8 cellular contexts compared by ENCODE assay signal in genomic region chr1:110210604-110211502, GRCh38. TPM values are rescaled to one million over a fixed set of nuclear protein-coding genes. Genes with fewer than 3 reads are reported as not detected.
DNase-seq lines count a peak whose midpoint lies in the region; ATAC-seq and TF ChIP-seq lines count a peak whose summit lies in the region.

No MANE protein-coding gene starts in this region.

- peak overlapping the region; percentile 25 for H2AFZ ChIP-seq in trophoblast cell (ENCODE audit: insufficient read depth, low read length, poor library complexity)

- H3K36me3 ChIP-seq in trophoblast cell (ENCODE audit: control insufficient read depth in 1 of 2, insufficient read depth in 2 of 2, low read length in 2 of 2): no peaks in the 10 kb centered on the region

- no peak overlapping the region for H3K14ac ChIP-seq in trophoblast cell (ENCODE audit: low read length)

- POLR2A ChIA-PET in AG04449 (lab: Yijun Ruan, JAX): interaction anchor here (1.0 kb wide), 1 partner anchor 127 kb away, joined by 3 read pairs; no protein-coding TSS in a partner anchor

- WGBS in trophoblast cell (ENCODE audit: extremely low coverage, insufficient coverage, insufficient read length): no CpG with 5 or more reads among the region's 101 CpGs

- no peak for TF ChIP-seq CTCF in AG04449 (IDR thresholded peaks at IDR 0.05; ENCODE audit: insufficient read depth, low read length, missing control alignments)

- H3K27me3 ChIP-seq in trophoblast cell (ENCODE audit: insufficient read depth, low read length): peaks cover 35% of the 10 kb centered on the region

- CTCF ChIA-PET in AG04449 (lab: Yijun Ruan, JAX): interaction anchor here (0.6 to 16.1 kb wide), 11 partner anchors 9 to 285 kb away, joined by 3 to 1192 read pairs (median 47); partner anchors contain the start of gene RBM15

- no peak overlapping the region for H4K12ac ChIP-seq in trophoblast cell (ENCODE audit: low read depth, low read length)

- H2BK120ac ChIP-seq in trophoblast cell (ENCODE audit: insufficient read depth, low read length, poor library complexity): no peak overlapping the region

- no peaks in the 10 kb centered on the region for H3K79me1 ChIP-seq in trophoblast cell (ENCODE audit: low read length)

- no peak for DNase-seq in AG04449 (ENCODE audit: low read depth, low spot score)
- DNase-seq in RPMI8226: peak; percentile 44
- DNase-seq in activated gamma-delta T cell (lab: John Stamatoyannopoulos, UW): peak; percentile 46
- peak; percentile 16 for DNase-seq in glomerular visceral epithelial cell (ENCODE audit: extremely low spot score)
- peak in 1 of 2 donors; percentile 44 for DNase-seq in trophoblast cell
- no peak for DNase-seq in COLO829 (ENCODE audit: low spot score)

- peaks cover 11 to 15% of the 10 kb centered on the region in 2 experiments for H3K4me1 ChIP-seq in trophoblast cell (ENCODE audit: control insufficient read depth in 1 of 2, insufficient read depth in 2 of 2, low read length in 2 of 2)

- peaks cover 6% of the 10 kb centered on the region for H3K9me3 ChIP-seq in trophoblast cell (ENCODE audit: insufficient read depth, low read depth, low read length)

- no peak overlapping the region for H3K18ac ChIP-seq in trophoblast cell (ENCODE audit: low read length)

- H3K27ac ChIP-seq in trophoblast cell (ENCODE audit: low read depth, low read length): no peak overlapping the region

- no peak overlapping the region for H4K91ac ChIP-seq in trophoblast cell (ENCODE audit: low read depth, low read length)

- H4K8ac ChIP-seq in trophoblast cell (ENCODE audit: low read depth, low read length): no peak overlapping the region

- no peak overlapping the region for H3K9ac ChIP-seq in trophoblast cell (ENCODE audit: low read length)

- H3K23ac ChIP-seq in trophoblast cell (ENCODE audit: low read length): no peak overlapping the region

- H3K4me3 ChIP-seq in AG04449 (ENCODE audit: low read depth, low read length) (peak overlapping the region; percentile 57), trophoblast cell (ENCODE audit: low read depth, low read length) (peak overlapping the region; percentile 64)

- H3K79me2 ChIP-seq in trophoblast cell (ENCODE audit: control insufficient read depth, insufficient read depth, low read length, poor library complexity): no peaks in the 10 kb centered on the region

- H2AK5ac ChIP-seq in trophoblast cell (ENCODE audit: low read length): no peak overlapping the region

- no peak overlapping the region for H2BK12ac ChIP-seq in trophoblast cell (ENCODE audit: low read length)

- H3K4me2 ChIP-seq in trophoblast cell (ENCODE audit: low read length): peak overlapping the region; percentile 68

- H3K4ac ChIP-seq in trophoblast cell (ENCODE audit: low read depth, low read length): no peak overlapping the region

- ATAC-seq in GM19023 (IDR thresholded peaks at IDR 0.05; ENCODE audit: unreplicated experiment) (peak; percentile 26), HG03442 (IDR thresholded peaks at IDR 0.05; ENCODE audit: unreplicated experiment) (peak; percentile 25)

- H2BK5ac ChIP-seq in trophoblast cell (ENCODE audit: low read depth, low read length, poor library complexity): no peak overlapping the region

RNA-seq across cellular contexts. Expression of gene KCNC4, which starts 0.7 kb away (rescaled TPM):
- 0.83 and 1.00 TPM in 2 replicates for polyA plus RNA-seq in trophoblast cell (2013)

Comparison
In these comparisons a context has a peak if more than half of its experiments do, and no peak if none do; other contexts are left out.
1. DNase-seq: peak in RPMI8226 (single experiment), activated gamma-delta T cell (single experiment) and glomerular visceral epithelial cell (single experiment); none in AG04449 (single experiment) and COLO829 (single experiment).